ENCODE assay signal across 14 cellular contexts in genomic region chr5:39422036-39422606, GRCh38. TPM values are rescaled to one million over a fixed set of nuclear protein-coding genes. Genes with fewer than 3 reads are reported as not detected.
A peak's percentile ranks its signal among the peaks of the same experiment; 100 is the strongest.
DNase-seq lines count a peak whose midpoint lies in the region; ATAC-seq and TF ChIP-seq lines count a peak whose summit lies in the region.
"Had no signal": no experiment of that assay in that cellular context is flagged by ENCODE, and none has a peak within 500 bp of the region (broad histone marks: within the 10 kb centered on the region; RNA-seq: fewer than 3 reads in every experiment).

No MANE protein-coding gene starts in this region.

- no peaks in the 10 kb centered on the region for H3K36me3 Mint-ChIP-seq in CD8-positive, alpha-beta memory T cell
- H3K36me3 Mint-ChIP-seq: activated CD8-positive, alpha-beta memory T cell treated with anti-CD3 and anti-CD28 coated beads, Interleukin-2, amount 10 ng/mL, durations not matched to agents 7 days and 5 days; CD4-positive, CD25-positive, alpha-beta regulatory T cell had no signal

- H3K9me2 ChIP-seq in PC-3 (replicated peaks; ENCODE audit: low read length), result no peaks in the 10 kb centered on the region

- ATAC-seq in PC-3 (peak; percentile 14), GM21447 (IDR thresholded peaks at IDR 0.05; ENCODE audit: unreplicated experiment) (no peak)
- ATAC-seq: activated CD8-positive, alpha-beta memory T cell treated with anti-CD3 and anti-CD28 coated beads, Interleukin-2, amount 10 ng/mL, durations not matched to agents 7 days and 5 days had no signal

- H3K27me3 ChIP-seq in ACC112 (ENCODE audit: insufficient read depth, low read length) (no peaks in the 10 kb centered on the region), PC-3 (ENCODE audit: low read length) (no peaks in the 10 kb centered on the region), fibroblast of lung (ENCODE audit: control insufficient read depth, insufficient read depth, low read length) (no peaks in the 10 kb centered on the region), ovary (no peaks in the 10 kb centered on the region)
- peaks cover 18% of the 10 kb centered on the region for H3K27me3 ChIP-seq in CD8-positive, alpha-beta memory T cell (ENCODE audit: insufficient read depth, low read length, poor library complexity, severe bottlenecking)

- H3K4me3 ChIP-seq in ACC112 (ENCODE audit: low read depth, low read length) (peak overlapping the region; percentile 90), PC-3 (ENCODE audit: low read length) (peak overlapping the region; percentile 26; the same call in 1 of the 2 replicates), fibroblast of lung (replicated peaks in 1 of 4; ENCODE audit: control extremely low read depth in 1 of 4, insufficient read depth in 1 of 4, low read depth in 3 of 4, low read length in 4 of 4) (peak overlapping the region; percentile 64 to 96 (median 76)), ovary (no peak overlapping the region), lower leg skin (ENCODE audit: low read depth, poor library complexity, severe bottlenecking) (no peak overlapping the region)
- H3K4me3 ChIP-seq in CD8-positive, alpha-beta memory T cell (ENCODE audit: low read length), result no peak overlapping the region

- H2AFZ ChIP-seq in ACC112 (ENCODE audit: low read length, unreplicated experiment), result no peak overlapping the region
- H2AFZ ChIP-seq in PC-3 (ENCODE audit: low read length), result no peak overlapping the region
- no peak overlapping the region for H2AFZ ChIP-seq in fibroblast of lung (ENCODE audit: low read length)

- intact Hi-C loops in PC-3 (cut with micrococcal nuclease), result loop anchor here (5.0 kb wide), 1 partner anchor 90 kb away; no protein-coding TSS in a partner anchor
- intact Hi-C loops in ovary (cut with DNase I), result loop anchor here in 1 of 4 donors (10.0 kb wide), 1 partner anchor 347 kb away; the partner anchor contains the start of gene RICTOR
- intact Hi-C loops in lower leg skin (cut with DNase I; ENCODE audit: low total_unique reads), result no loop called here

- peaks cover 60% of the 10 kb centered on the region for H3K4me1 ChIP-seq in ACC112 (ENCODE audit: control insufficient read depth, insufficient read depth, low read length, unreplicated experiment)
- peaks cover 48% of the 10 kb centered on the region for H3K4me1 ChIP-seq in PC-3 (ENCODE audit: insufficient read depth, low read length)
- peaks cover 15% of the 10 kb centered on the region for H3K4me1 ChIP-seq in fibroblast of lung (ENCODE audit: control insufficient read depth, extremely low read depth, insufficient read depth, low read length)
- H3K4me1 ChIP-seq in ovary (ENCODE audit: insufficient read depth), result peaks cover 26% of the 10 kb centered on the region
- H3K4me1 ChIP-seq in CD8-positive, alpha-beta memory T cell (ENCODE audit: insufficient read depth, low read length), result peaks cover 4% of the 10 kb centered on the region

- H3K79me2 ChIP-seq in ACC112 (ENCODE audit: control insufficient read depth, insufficient read depth, low read length, unreplicated experiment), result peaks cover 71% of the 10 kb centered on the region
- H3K79me2 ChIP-seq in PC-3 (ENCODE audit: low read length), result peaks cover 67% of the 10 kb centered on the region
- H3K79me2 ChIP-seq in fibroblast of lung (ENCODE audit: control insufficient read depth, insufficient read depth, low read length), result peaks cover 76% of the 10 kb centered on the region

- H3K9ac ChIP-seq in PC-3 (ENCODE audit: low read length) (no peak overlapping the region), fibroblast of lung (ENCODE audit: insufficient read depth, low read length) (peak overlapping the region; percentile 24)

- peaks cover 4% of the 10 kb centered on the region for H3F3A ChIP-seq in PC-3 (ENCODE audit: low read length, unreplicated experiment)

- no peak overlapping the region for H3K27ac Mint-ChIP-seq in CD8-positive, alpha-beta memory T cell
- H3K27ac Mint-ChIP-seq: activated CD8-positive, alpha-beta memory T cell treated with anti-CD3 and anti-CD28 coated beads, Interleukin-2, amount 10 ng/mL, durations not matched to agents 7 days and 5 days; CD4-positive, CD25-positive, alpha-beta regulatory T cell; nephron progenitor cell had no signal

- H3K4me1 Mint-ChIP-seq in CD8-positive, alpha-beta memory T cell, result peaks cover 5 to 17% (median 13%) of the 10 kb centered on the region in 3 donors

- H3K9me3 ChIP-seq in PC-3 (ENCODE audit: low read length), result no peaks in the 10 kb centered on the region
- no peaks in the 10 kb centered on the region for H3K9me3 ChIP-seq in fibroblast of lung (ENCODE audit: control insufficient read depth, insufficient read depth, low read depth, low read length)
- H3K9me3 ChIP-seq in ovary, result no peaks in the 10 kb centered on the region
- H3K9me3 ChIP-seq in CD8-positive, alpha-beta memory T cell (ENCODE audit: low read length), result no peaks in the 10 kb centered on the region

- H3K27ac ChIP-seq in ACC112 (ENCODE audit: low read depth, low read length), result peak overlapping the region; percentile 55
- peak overlapping the region; percentile 47 for H3K27ac ChIP-seq in PC-3 (ENCODE audit: low read length)
- peak overlapping the region; percentile 91 for H3K27ac ChIP-seq in fibroblast of lung (ENCODE audit: insufficient read depth, low read length)
- peak overlapping the region; percentile 46 to 74 for H3K27ac ChIP-seq in ovary
- no peak overlapping the region for H3K27ac ChIP-seq in CD8-positive, alpha-beta memory T cell (ENCODE audit: low read depth, low read length)
- H3K27ac ChIP-seq: HL-60 had no signal

- H3K4me2 ChIP-seq in PC-3 (ENCODE audit: low read length), result peak overlapping the region; percentile 85
- peak overlapping the region; percentile 94 for H3K4me2 ChIP-seq in fibroblast of lung (ENCODE audit: extremely low read depth, insufficient read depth, low read length)

- POLR2A ChIA-PET in PC-3 (lab: Charles Lee; ENCODE audit: unreplicated experiment), result interaction anchor here (0.6 kb wide), 1 partner anchor 166 kb away, joined by 4 read pairs; no protein-coding TSS in a partner anchor
- POLR2A ChIA-PET in CD8-positive, alpha-beta memory T cell (lab: Charles Lee), result no interaction called here

- TF ChIP-seq CTCF in PC-3 (conservative IDR thresholded peaks at IDR 0.05; ENCODE audit: low read depth, low read length), result no peak
- TF ChIP-seq CTCF in fibroblast of lung (conservative IDR thresholded peaks at IDR 0.05 in 1 of 2, IDR thresholded peaks at IDR 0.05 in 1 of 2; ENCODE audit: low read depth in 1 of 2, low read length in 2 of 2), result no peak
- no peak for TF ChIP-seq CTCF in ovary (IDR thresholded peaks at IDR 0.05)
- no peak for TF ChIP-seq CTCF in lower leg skin (IDR thresholded peaks at IDR 0.05)

- DNase-seq in PC-3, result peak; percentile 92
- peak in 1 of 2 donors; percentile 38 for DNase-seq in fibroblast of lung (ENCODE audit: low read depth in 2 of 2)
- DNase-seq in ovary, result no peak
- DNase-seq in lower leg skin (ENCODE audit: low spot score in 2 of 2), result no peak
- no peak for DNase-seq in CD8-positive, alpha-beta memory T cell
- no peak for DNase-seq in NCI-H526 treated with DMSO at 0.1 percent for 48 hours (lab: John Stamatoyannopoulos, UW)
- DNase-seq: activated CD8-positive, alpha-beta memory T cell treated with anti-CD3 and anti-CD28 coated beads, Interleukin-2, amount 10 ng/mL, durations not matched to agents 7 days and 5 days; CD4-positive, CD25-positive, alpha-beta regulatory T cell; NCI-H1417; nephron progenitor cell had no signal

- no peaks in the 10 kb centered on the region for H4K20me1 ChIP-seq in PC-3 (ENCODE audit: low read length)
- peaks cover 2% of the 10 kb centered on the region for H4K20me1 ChIP-seq in fibroblast of lung (ENCODE audit: control insufficient read depth, extremely low read depth, insufficient read depth, low read length)

- peaks cover 29 to 61% of the 10 kb centered on the region in 2 donors for H3K27me3 Mint-ChIP-seq in CD8-positive, alpha-beta memory T cell

- WGBS in ovary, 3 donors, result 24 to 38% (median 30%) methylated on average over 3 of the region's 3 CpGs
- WGBS in lower leg skin, 2 donors, result 51 to 55% methylated on average over 3 of the region's 3 CpGs

- TF ChIP-seq POLR2A in ovary (IDR thresholded peaks at IDR 0.05), result no peak
- TF ChIP-seq POLR2A in lower leg skin (IDR thresholded peaks at IDR 0.05), result no peak

- H3K36me3 ChIP-seq in ACC112 (ENCODE audit: insufficient read depth, low read length) (0 out of 2 replicates have a peak, but pooled peaks cover 6% of the 10 kb centered on the region), PC-3 (ENCODE audit: low read depth, low read length) (no peaks in the 10 kb centered on the region), fibroblast of lung (ENCODE audit: control insufficient read depth, insufficient read depth, low read length) (peaks cover 9% of the 10 kb centered on the region), ovary (no peaks in the 10 kb centered on the region)
- no peaks in the 10 kb centered on the region for H3K36me3 ChIP-seq in CD8-positive, alpha-beta memory T cell (ENCODE audit: insufficient read depth, low read length)

- H3K9me3 Mint-ChIP-seq in CD8-positive, alpha-beta memory T cell, result no peaks in the 10 kb centered on the region
- H3K9me3 Mint-ChIP-seq: nephron progenitor cell had no signal

- CTCF ChIA-PET in PC-3 (lab: Charles Lee), result no interaction called here
- CTCF ChIA-PET in CD8-positive, alpha-beta memory T cell (lab: Charles Lee), result no interaction called here

- no TSS peak for BruUV-seq in PC-3 (replicated peaks; lab: Mats Ljungman, UMichigan)

- no peak for TF ChIP-seq EP300 in ovary (IDR thresholded peaks at IDR 0.05)

- H3K4me3 Mint-ChIP-seq in CD8-positive, alpha-beta memory T cell, result peak overlapping the region in 1 of 7 donors; percentile 3
- H3K4me3 Mint-ChIP-seq: activated CD8-positive, alpha-beta memory T cell treated with anti-CD3 and anti-CD28 coated beads, Interleukin-2, amount 10 ng/mL, durations not matched to agents 7 days and 5 days; CD4-positive, CD25-positive, alpha-beta regulatory T cell had no signal

RNA-seq across cellular contexts. Expression of gene DAB2, which starts 2.7 kb away (rescaled TPM):
- total RNA-seq in PC-3 (2014; rRNA removed), result 11.8 and 14.1 TPM in 2 replicates
- total RNA-seq in fibroblast of lung, result 161 and 217 TPM in 2 replicates
- polyA plus RNA-seq in fibroblast of lung, result 328 and 538 TPM in 2 replicates
- 211 and 409 TPM in 2 replicates for polyA plus RNA-seq in fibroblast of lung (2012)
- polyA minus RNA-seq in fibroblast of lung (ENCODE audit: low replicate concordance), result 185 and 339 TPM in 2 replicates
- total RNA-seq in ovary, result 10 to 100 TPM; 25.0 to 79.0 (median 38.7) TPM
- polyA plus RNA-seq in ovary, result 100 to 1,000 TPM in 1 of 2 donors, 10 to 100 TPM in 1; 26.7 to 118 TPM
- 10 to 100 TPM; 13.6 to 25.7 (median 19.2) TPM for total RNA-seq in lower leg skin
- 1 to 10 TPM; 2.0 to 2.7 TPM for total RNA-seq in CD8-positive, alpha-beta memory T cell
- 0.68 TPM for polyA plus RNA-seq in CD8-positive, alpha-beta memory T cell
- total RNA-seq: activated CD8-positive, alpha-beta memory T cell treated with anti-CD3 and anti-CD28 coated beads, Interleukin-2, amount 10 ng/mL, durations not matched to agents 7 days and 5 days; T-helper 2 cell treated with Interferon-gamma antibody and Interleukin-4, amounts not matched to agents 100 ng/mL and 5 ng/mL, for 36 hours had no signal
- polyA plus RNA-seq: CD4-positive, CD25-positive, alpha-beta regulatory T cell had no signal

RNA-seq across cellular contexts. Expression of gene C9, which starts 57.8 kb away (rescaled TPM):
- total RNA-seq in PC-3 (2014; rRNA removed) (not detected in 2 replicates), fibroblast of lung (under 0.01 and 0.33 TPM in 2 replicates), ovary (under 1 TPM in 2 of 7 donors, not detected in 5; 0.20 to 0.84 TPM), lower leg skin (not detected)
- polyA plus RNA-seq in fibroblast of lung (0.06 TPM in 1 of 2 replicates, not detected in the other), ovary (not detected)
- not detected in 2 replicates for polyA plus RNA-seq in fibroblast of lung (2012)
- not detected in 2 replicates for polyA minus RNA-seq in fibroblast of lung (ENCODE audit: low replicate concordance)
- not detected for total RNA-seq in CD8-positive, alpha-beta memory T cell
- polyA plus RNA-seq in CD8-positive, alpha-beta memory T cell, result not detected
- total RNA-seq: activated CD8-positive, alpha-beta memory T cell treated with anti-CD3 and anti-CD28 coated beads, Interleukin-2, amount 10 ng/mL, durations not matched to agents 7 days and 5 days; CD4-positive, CD25-positive, alpha-beta regulatory T cell; T-helper 2 cell treated with Interferon-gamma antibody and Interleukin-4, amounts not matched to agents 100 ng/mL and 5 ng/mL, for 36 hours had no signal
- polyA plus RNA-seq: CD4-positive, CD25-positive, alpha-beta regulatory T cell had no signal

Comparison
In these comparisons a context has a peak if more than half of its experiments do, and no peak if none do; other contexts are left out.
1. H3K4me3 ChIP-seq: peak in ACC112 (single experiment), PC-3 (single experiment) and fibroblast of lung (4 of 4); none in ovary (single experiment), lower leg skin (single experiment) and CD8-positive, alpha-beta memory T cell (single experiment).